Comparison of ENCODE assay signal across 1 cellular context in genomic region chr16:55107851-55108250, GRCh38.
TF ChIP-seq lines count a peak whose summit lies in the region.

No MANE protein-coding gene starts in this region.

TF ChIP-seq in H1, 55 proteins besides CTCF, POLR2A, EP300 and RAD21 (continued from another document):
- TF ChIP-seq, protein P1, sequence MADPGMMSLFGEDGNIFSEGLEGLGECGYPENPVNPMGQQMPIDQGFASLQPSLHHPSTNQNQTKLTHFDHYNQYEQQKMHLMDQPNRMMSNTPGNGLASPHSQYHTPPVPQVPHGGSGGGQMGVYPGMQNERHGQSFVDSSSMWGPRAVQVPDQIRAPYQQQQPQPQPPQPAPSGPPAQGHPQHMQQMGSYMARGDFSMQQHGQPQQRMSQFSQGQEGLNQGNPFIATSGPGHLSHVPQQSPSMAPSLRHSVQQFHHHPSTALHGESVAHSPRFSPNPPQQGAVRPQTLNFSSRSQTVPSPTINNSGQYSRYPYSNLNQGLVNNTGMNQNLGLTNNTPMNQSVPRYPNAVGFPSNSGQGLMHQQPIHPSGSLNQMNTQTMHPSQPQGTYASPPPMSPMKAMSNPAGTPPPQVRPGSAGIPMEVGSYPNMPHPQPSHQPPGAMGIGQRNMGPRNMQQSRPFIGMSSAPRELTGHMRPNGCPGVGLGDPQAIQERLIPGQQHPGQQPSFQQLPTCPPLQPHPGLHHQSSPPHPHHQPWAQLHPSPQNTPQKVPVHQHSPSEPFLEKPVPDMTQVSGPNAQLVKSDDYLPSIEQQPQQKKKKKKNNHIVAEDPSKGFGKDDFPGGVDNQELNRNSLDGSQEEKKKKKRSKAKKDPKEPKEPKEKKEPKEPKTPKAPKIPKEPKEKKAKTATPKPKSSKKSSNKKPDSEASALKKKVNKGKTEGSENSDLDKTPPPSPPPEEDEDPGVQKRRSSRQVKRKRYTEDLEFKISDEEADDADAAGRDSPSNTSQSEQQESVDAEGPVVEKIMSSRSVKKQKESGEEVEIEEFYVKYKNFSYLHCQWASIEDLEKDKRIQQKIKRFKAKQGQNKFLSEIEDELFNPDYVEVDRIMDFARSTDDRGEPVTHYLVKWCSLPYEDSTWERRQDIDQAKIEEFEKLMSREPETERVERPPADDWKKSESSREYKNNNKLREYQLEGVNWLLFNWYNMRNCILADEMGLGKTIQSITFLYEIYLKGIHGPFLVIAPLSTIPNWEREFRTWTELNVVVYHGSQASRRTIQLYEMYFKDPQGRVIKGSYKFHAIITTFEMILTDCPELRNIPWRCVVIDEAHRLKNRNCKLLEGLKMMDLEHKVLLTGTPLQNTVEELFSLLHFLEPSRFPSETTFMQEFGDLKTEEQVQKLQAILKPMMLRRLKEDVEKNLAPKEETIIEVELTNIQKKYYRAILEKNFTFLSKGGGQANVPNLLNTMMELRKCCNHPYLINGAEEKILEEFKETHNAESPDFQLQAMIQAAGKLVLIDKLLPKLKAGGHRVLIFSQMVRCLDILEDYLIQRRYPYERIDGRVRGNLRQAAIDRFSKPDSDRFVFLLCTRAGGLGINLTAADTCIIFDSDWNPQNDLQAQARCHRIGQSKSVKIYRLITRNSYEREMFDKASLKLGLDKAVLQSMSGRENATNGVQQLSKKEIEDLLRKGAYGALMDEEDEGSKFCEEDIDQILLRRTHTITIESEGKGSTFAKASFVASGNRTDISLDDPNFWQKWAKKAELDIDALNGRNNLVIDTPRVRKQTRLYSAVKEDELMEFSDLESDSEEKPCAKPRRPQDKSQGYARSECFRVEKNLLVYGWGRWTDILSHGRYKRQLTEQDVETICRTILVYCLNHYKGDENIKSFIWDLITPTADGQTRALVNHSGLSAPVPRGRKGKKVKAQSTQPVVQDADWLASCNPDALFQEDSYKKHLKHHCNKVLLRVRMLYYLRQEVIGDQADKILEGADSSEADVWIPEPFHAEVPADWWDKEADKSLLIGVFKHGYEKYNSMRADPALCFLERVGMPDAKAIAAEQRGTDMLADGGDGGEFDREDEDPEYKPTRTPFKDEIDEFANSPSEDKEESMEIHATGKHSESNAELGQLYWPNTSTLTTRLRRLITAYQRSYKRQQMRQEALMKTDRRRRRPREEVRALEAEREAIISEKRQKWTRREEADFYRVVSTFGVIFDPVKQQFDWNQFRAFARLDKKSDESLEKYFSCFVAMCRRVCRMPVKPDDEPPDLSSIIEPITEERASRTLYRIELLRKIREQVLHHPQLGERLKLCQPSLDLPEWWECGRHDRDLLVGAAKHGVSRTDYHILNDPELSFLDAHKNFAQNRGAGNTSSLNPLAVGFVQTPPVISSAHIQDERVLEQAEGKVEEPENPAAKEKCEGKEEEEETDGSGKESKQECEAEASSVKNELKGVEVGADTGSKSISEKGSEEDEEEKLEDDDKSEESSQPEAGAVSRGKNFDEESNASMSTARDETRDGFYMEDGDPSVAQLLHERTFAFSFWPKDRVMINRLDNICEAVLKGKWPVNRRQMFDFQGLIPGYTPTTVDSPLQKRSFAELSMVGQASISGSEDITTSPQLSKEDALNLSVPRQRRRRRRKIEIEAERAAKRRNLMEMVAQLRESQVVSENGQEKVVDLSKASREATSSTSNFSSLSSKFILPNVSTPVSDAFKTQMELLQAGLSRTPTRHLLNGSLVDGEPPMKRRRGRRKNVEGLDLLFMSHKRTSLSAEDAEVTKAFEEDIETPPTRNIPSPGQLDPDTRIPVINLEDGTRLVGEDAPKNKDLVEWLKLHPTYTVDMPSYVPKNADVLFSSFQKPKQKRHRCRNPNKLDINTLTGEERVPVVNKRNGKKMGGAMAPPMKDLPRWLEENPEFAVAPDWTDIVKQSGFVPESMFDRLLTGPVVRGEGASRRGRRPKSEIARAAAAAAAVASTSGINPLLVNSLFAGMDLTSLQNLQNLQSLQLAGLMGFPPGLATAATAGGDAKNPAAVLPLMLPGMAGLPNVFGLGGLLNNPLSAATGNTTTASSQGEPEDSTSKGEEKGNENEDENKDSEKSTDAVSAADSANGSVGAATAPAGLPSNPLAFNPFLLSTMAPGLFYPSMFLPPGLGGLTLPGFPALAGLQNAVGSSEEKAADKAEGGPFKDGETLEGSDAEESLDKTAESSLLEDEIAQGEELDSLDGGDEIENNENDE (IDR thresholded peaks at IDR 0.05; ENCODE audit: insufficient replicate concordance, low read length): no peak
- TF ChIP-seq GABPA (IDR thresholded peaks at IDR 0.05; ENCODE audit: borderline replicate concordance, insufficient read depth, low read length) (no peak), SP1 (IDR thresholded peaks at IDR 0.05; ENCODE audit: low read depth, low read length) (no peak), CBX8 (IDR thresholded peaks at IDR 0.05; ENCODE audit: borderline replicate concordance, low read depth, low read length) (no peak), EZH2 (IDR thresholded peaks at IDR 0.05; ENCODE audit: low read depth, low read length, severe bottlenecking) (no peak), YY1 (IDR thresholded peaks at IDR 0.05; ENCODE audit: low read depth, low read length) (no peak), SIRT6 (IDR thresholded peaks at IDR 0.05; ENCODE audit: low read length) (no peak), CHD2 (IDR thresholded peaks at IDR 0.05; ENCODE audit: low read length) (no peak), SIN3A (conservative IDR thresholded peaks at IDR 0.05 in 1 of 2, IDR thresholded peaks at IDR 0.05 in 1 of 2; ENCODE audit: low read depth in 1 of 2, low read length in 2 of 2) (no peak), TCF12 (IDR thresholded peaks at IDR 0.05; ENCODE audit: low read depth, low read length) (no peak), MAFK (IDR thresholded peaks at IDR 0.05; ENCODE audit: low read depth, low read length) (no peak)
TF ChIP-seq in H1: peak in this region for 0.
